Comparison of ENCODE assay signal across 23 cellular contexts in genomic region chr10:124227306-124228016, GRCh38.
DNase-seq lines count a peak whose midpoint lies in the region; ATAC-seq and TF ChIP-seq lines count a peak whose summit lies in the region.
"Had no signal": no experiment of that assay in that cellular context is flagged by ENCODE, and none has a peak within 500 bp of the region (broad histone marks: within the 10 kb centered on the region; RNA-seq: fewer than 3 reads in every experiment).

No MANE protein-coding gene starts in this region.

- H2AFZ ChIP-seq in OCI-LY7 (ENCODE audit: low read length) (no peak overlapping the region), neural cell (ENCODE audit: low read depth, low read length) (no peak overlapping the region)

- TF ChIP-seq EP300 in neural cell (conservative IDR thresholded peaks at IDR 0.05; ENCODE audit: poor library complexity, severe bottlenecking) = no peak

- H3K4me1 ChIP-seq in OCI-LY7 (ENCODE audit: insufficient read depth, low read length, poor library complexity, severe bottlenecking) (peaks cover 5% of the 10 kb centered on the region), endodermal cell (ENCODE audit: control insufficient read depth, insufficient read depth, low read length) (no peaks in the 10 kb centered on the region)
- H3K4me1 ChIP-seq: upper lobe of left lung had no signal

- no peak for DNase-seq in activated T-cell treated with anti-CD3 and anti-CD28 coated beads, Interleukin-2, amount 50 U/mL, for 24 hours
- DNase-seq in activated T-cell treated with anti-CD3 and anti-CD28 coated beads for 4 hours (no peak), OCI-LY7 (ENCODE audit: low spot score) (peak; percentile 48), ACHN (no peak), endodermal cell (no peak)
- DNase-seq in activated naive CD8-positive, alpha-beta T cell treated with anti-CD3 and anti-CD28 coated beads, Interleukin-2, amount 10 ng/mL, durations not matched to agents 7 days and 5 days = no peak
- DNase-seq: activated naive CD4-positive, alpha-beta T cell treated with anti-CD3 and anti-CD28 coated beads, Interleukin-2, amount 50 U/mL, for 16 hours; cerebellar nuclear complex; dorsolateral prefrontal cortex; EL; glutamatergic neuron; Kasumi-1; mammary epithelial cell; NCI-H1048; NCI-H187; NCI-H526; nucleus accumbens; substantia nigra; upper lobe of left lung had no signal

- H3K36me3 ChIP-seq in OCI-LY7 (ENCODE audit: insufficient read depth, low read length) (no peaks in the 10 kb centered on the region), neural cell (ENCODE audit: insufficient read depth, low read length) (no peaks in the 10 kb centered on the region), endodermal cell (ENCODE audit: control insufficient read depth, insufficient read depth, low read length) (no peaks in the 10 kb centered on the region)
- H3K36me3 ChIP-seq: BLaER1 treated with 17β-estradiol and CSF1 and Interleukin-3, amounts not matched to agents 10 nM and 100 nM; upper lobe of left lung had no signal

- CTCF ChIA-PET in OCI-LY7 (lab: Charles Lee; ENCODE audit: unreplicated experiment) = no interaction called here

- H4K20me1 ChIP-seq in OCI-LY7 (ENCODE audit: insufficient read depth, low read length) (no peaks in the 10 kb centered on the region), neural cell (ENCODE audit: insufficient read depth) (no peaks in the 10 kb centered on the region)

- H3K9me3 Mint-ChIP-seq in activated T-cell treated with anti-CD3 and anti-CD28 coated beads, Interleukin-2, amount 50 U/mL, for 24 hours = peaks cover 29% of the 10 kb centered on the region
- peaks cover 38% of the 10 kb centered on the region for H3K9me3 Mint-ChIP-seq in activated naive CD8-positive, alpha-beta T cell treated with anti-CD3 and anti-CD28 coated beads, Interleukin-2, amount 10 ng/mL, durations not matched to agents 7 days and 5 days
- H3K9me3 Mint-ChIP-seq in endodermal cell = peaks cover 39% of the 10 kb centered on the region

- 73 to 79% methylated on average over 11 of the region's 11 CpGs for WGBS in endodermal cell (ENCODE audit: insufficient coverage in 1 of 2, insufficient read length in 1 of 2), 2 experiments

- no peaks in the 10 kb centered on the region for H3K9me2 ChIP-seq in OCI-LY7 (ENCODE audit: insufficient read depth, low read length)
- no peaks in the 10 kb centered on the region for H3K9me2 ChIP-seq in neural cell (ENCODE audit: insufficient read depth, low read length)

- no peaks in the 10 kb centered on the region for H3K27me3 Mint-ChIP-seq in activated T-cell treated with anti-CD3 and anti-CD28 coated beads, Interleukin-2, amount 50 U/mL, for 24 hours
- no peaks in the 10 kb centered on the region for H3K27me3 Mint-ChIP-seq in activated naive CD8-positive, alpha-beta T cell treated with anti-CD3 and anti-CD28 coated beads, Interleukin-2, amount 10 ng/mL, durations not matched to agents 7 days and 5 days
- H3K27me3 Mint-ChIP-seq in endodermal cell (ENCODE audit: insufficient read depth) = no peaks in the 10 kb centered on the region

- no peak overlapping the region for H3K27ac ChIP-seq in OCI-LY7 (ENCODE audit: low read depth, low read length, poor library complexity, severe bottlenecking)
- H3K27ac ChIP-seq in neural cell (ENCODE audit: low read length) = no peak overlapping the region
- no peak overlapping the region for H3K27ac ChIP-seq in endodermal cell (ENCODE audit: low read depth, low read length)
- H3K27ac ChIP-seq: BLaER1 treated with 17β-estradiol and CSF1 and Interleukin-3, amounts not matched to agents 10 nM and 100 nM; dorsolateral prefrontal cortex; skin epidermis; upper lobe of left lung had no signal

- H3K4me3 ChIP-seq in OCI-LY7 (ENCODE audit: low read depth, low read length, poor library complexity, severe bottlenecking) (no peak overlapping the region), neural cell (ENCODE audit: low read length) (no peak overlapping the region), endodermal cell (ENCODE audit: low read length) (no peak overlapping the region)
- H3K4me3 ChIP-seq: BLaER1 treated with 17β-estradiol and CSF1 and Interleukin-3, amounts not matched to agents 10 nM and 100 nM; dorsolateral prefrontal cortex; skin epidermis; upper lobe of left lung had no signal

- H3K79me2 ChIP-seq in OCI-LY7 (ENCODE audit: insufficient read depth, low read depth, low read length) (no peaks in the 10 kb centered on the region), neural cell (replicated peaks; ENCODE audit: insufficient read depth, low read length) (no peaks in the 10 kb centered on the region)

- peak overlapping the region; percentile 29 for H3K27ac Mint-ChIP-seq in activated T-cell treated with anti-CD3 and anti-CD28 coated beads, Interleukin-2, amount 50 U/mL, for 24 hours
- peak overlapping the region; percentile 50 for H3K27ac Mint-ChIP-seq in activated naive CD8-positive, alpha-beta T cell treated with anti-CD3 and anti-CD28 coated beads, Interleukin-2, amount 10 ng/mL, durations not matched to agents 7 days and 5 days
- H3K27ac Mint-ChIP-seq in endodermal cell = no peak overlapping the region

- H3K4me1 Mint-ChIP-seq in activated T-cell treated with anti-CD3 and anti-CD28 coated beads, Interleukin-2, amount 50 U/mL, for 24 hours (ENCODE audit: low read depth) = no peaks in the 10 kb centered on the region
- H3K4me1 Mint-ChIP-seq in activated naive CD8-positive, alpha-beta T cell treated with anti-CD3 and anti-CD28 coated beads, Interleukin-2, amount 10 ng/mL, durations not matched to agents 7 days and 5 days = peaks cover 6% of the 10 kb centered on the region
- H3K4me1 Mint-ChIP-seq in endodermal cell = no peaks in the 10 kb centered on the region

- no peaks in the 10 kb centered on the region for H3K36me3 Mint-ChIP-seq in activated T-cell treated with anti-CD3 and anti-CD28 coated beads, Interleukin-2, amount 50 U/mL, for 24 hours (ENCODE audit: low read depth)
- H3K36me3 Mint-ChIP-seq in activated naive CD8-positive, alpha-beta T cell treated with anti-CD3 and anti-CD28 coated beads, Interleukin-2, amount 10 ng/mL, durations not matched to agents 7 days and 5 days = peaks cover 2% of the 10 kb centered on the region
- no peaks in the 10 kb centered on the region for H3K36me3 Mint-ChIP-seq in endodermal cell (ENCODE audit: low read depth)

- no peak for TF ChIP-seq RAD21 in neural cell (conservative IDR thresholded peaks at IDR 0.05)

- no peaks in the 10 kb centered on the region for H3F3A ChIP-seq in neural cell (ENCODE audit: insufficient read depth, low read length, poor library complexity, severe bottlenecking)

- no peak for ATAC-seq in activated naive CD8-positive, alpha-beta T cell treated with anti-CD3 and anti-CD28 coated beads, Interleukin-2, amount 10 ng/mL, durations not matched to agents 7 days and 5 days (ENCODE audit: low read depth)
- ATAC-seq in HG02798 (IDR thresholded peaks at IDR 0.05; ENCODE audit: poor library complexity, unreplicated experiment) = no peak

- H3K27me3 ChIP-seq in neural cell (ENCODE audit: insufficient read depth, low read depth, low read length) = no peaks in the 10 kb centered on the region
- H3K27me3 ChIP-seq in endodermal cell (ENCODE audit: control insufficient read depth, insufficient read depth, low read length, poor library complexity, severe bottlenecking) = no peaks in the 10 kb centered on the region
- H3K27me3 ChIP-seq: dorsolateral prefrontal cortex, upper lobe of left lung had no signal

- intact Hi-C loops in OCI-LY7 (cut with micrococcal nuclease; ENCODE audit: unreplicated experiment) = loop anchor here (10.0 kb wide), 2 partner anchors 123 to 233 kb away; no protein-coding TSS in a partner anchor

- TF ChIP-seq CTCF in OCI-LY7 (conservative IDR thresholded peaks at IDR 0.05; ENCODE audit: low read length) = no peak
- TF ChIP-seq CTCF in neural cell (IDR thresholded peaks at IDR 0.05; ENCODE audit: poor library complexity, severe bottlenecking) = no peak
- TF ChIP-seq CTCF in endodermal cell (conservative IDR thresholded peaks at IDR 0.05) = no peak

- H3K9me3 ChIP-seq in OCI-LY7 (ENCODE audit: low read length) = peaks cover 39% of the 10 kb centered on the region
- peaks cover 12% of the 10 kb centered on the region for H3K9me3 ChIP-seq in neural cell (ENCODE audit: low read length)
- H3K9me3 ChIP-seq in endodermal cell (ENCODE audit: control insufficient read depth, low read length) = peaks cover 31% of the 10 kb centered on the region
- H3K9me3 ChIP-seq: BLaER1 treated with 17β-estradiol and CSF1 and Interleukin-3, amounts not matched to agents 10 nM and 100 nM had no signal

- no peak overlapping the region for H3K9ac ChIP-seq in neural cell (ENCODE audit: low read length)
- no peak overlapping the region for H3K9ac ChIP-seq in endodermal cell (ENCODE audit: extremely low read depth, low read length, poor library complexity, severe bottlenecking)
- H3K9ac ChIP-seq: BLaER1 treated with 17β-estradiol and CSF1 and Interleukin-3, amounts not matched to agents 10 nM and 100 nM had no signal

- H3K4me3 Mint-ChIP-seq in activated T-cell treated with anti-CD3 and anti-CD28 coated beads, Interleukin-2, amount 50 U/mL, for 24 hours = no peak overlapping the region
- H3K4me3 Mint-ChIP-seq in activated naive CD8-positive, alpha-beta T cell treated with anti-CD3 and anti-CD28 coated beads, Interleukin-2, amount 10 ng/mL, durations not matched to agents 7 days and 5 days = no peak overlapping the region
- no peak overlapping the region for H3K4me3 Mint-ChIP-seq in endodermal cell

- in situ Hi-C loops in ACHN (cut with HindIII; ENCODE audit: low pct_ligation_motif_present, low pct_unique_long_range_greater_than_20kb, low sequenced_read_pairs) = no loop called here

- POLR2A ChIA-PET in OCI-LY7 (lab: Charles Lee) = no interaction called here
- POLR2A ChIA-PET in activated naive CD8-positive, alpha-beta T cell treated with anti-CD3 and anti-CD28 coated beads, Interleukin-2, amount 10 ng/mL, durations not matched to agents 7 days and 5 days (lab: Charles Lee) = no interaction called here

- no TSS peak for BruUV-seq in OCI-LY7 (replicated peaks; lab: Mats Ljungman, UMichigan)

- H3K4me2 ChIP-seq in OCI-LY7 (ENCODE audit: low read length) = no peak overlapping the region
- no peak overlapping the region for H3K4me2 ChIP-seq in neural cell (ENCODE audit: low read length)
- H3K4me2 ChIP-seq: BLaER1 treated with 17β-estradiol and CSF1 and Interleukin-3, amounts not matched to agents 10 nM and 100 nM had no signal

TF ChIP-seq in neural cell, 6 proteins besides CTCF, POLR2A, EP300 and RAD21 (continues in another document):
- TF ChIP-seq MXI1 (conservative IDR thresholded peaks at IDR 0.05; ENCODE audit: poor library complexity, severe bottlenecking) (no peak), SMC3 (conservative IDR thresholded peaks at IDR 0.05; ENCODE audit: poor library complexity) (no peak), POLR2AphosphoS5 (IDR thresholded peaks at IDR 0.05) (no peak)
